Comparison of ENCODE assay signal across 20 cellular contexts in the genomic region with DNA sequence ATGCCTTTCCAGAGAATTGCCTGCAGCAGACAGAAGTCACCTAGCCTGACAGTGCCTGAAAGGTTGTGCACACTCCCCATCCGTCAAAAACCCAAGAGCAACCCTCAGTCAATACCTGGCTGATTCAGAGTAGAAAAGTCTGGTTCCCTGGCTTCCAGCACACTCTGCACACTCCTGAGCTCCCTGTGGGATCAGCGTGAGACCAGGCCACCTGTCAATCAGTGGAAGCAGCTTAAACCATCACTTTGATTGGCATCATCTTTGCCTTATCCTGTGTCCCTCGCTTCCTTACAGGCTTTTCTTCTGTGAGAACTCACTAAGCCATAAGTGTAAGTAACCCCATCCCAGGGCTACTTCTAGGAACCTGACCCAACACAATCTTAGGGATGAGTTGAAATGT.
DNase-seq lines count a peak whose midpoint lies in the region; ATAC-seq and TF ChIP-seq lines count a peak whose summit lies in the region.
"Had no signal": no experiment of that assay in that cellular context is flagged by ENCODE, and none has a peak within 500 bp of the region (broad histone marks: within the 10 kb centered on the region; RNA-seq: fewer than 3 reads in every experiment).

No MANE protein-coding gene starts in this region.

- H4K20me1 ChIP-seq in neural progenitor cell (ENCODE audit: low read depth): no peaks in the 10 kb centered on the region
- H4K20me1 ChIP-seq in OCI-LY7 (ENCODE audit: insufficient read depth, low read length): no peaks in the 10 kb centered on the region
- H4K20me1 ChIP-seq: BLaER1 treated with 17β-estradiol and CSF1 and Interleukin-3, amounts not matched to agents 10 nM and 100 nM had no signal

- no peaks in the 10 kb centered on the region for H3K9me3 Mint-ChIP-seq in neural progenitor cell
- H3K9me3 Mint-ChIP-seq: CD4-positive, alpha-beta T cell; CD8-positive, alpha-beta T cell had no signal

- no peaks in the 10 kb centered on the region for H3K9me2 ChIP-seq in OCI-LY7 (ENCODE audit: insufficient read depth, low read length)

- H3K4me2 ChIP-seq in neural progenitor cell (no peak overlapping the region), OCI-LY7 (ENCODE audit: low read length) (no peak overlapping the region)
- H3K4me2 ChIP-seq: A549; BLaER1 treated with 17β-estradiol and CSF1 and Interleukin-3, amounts not matched to agents 10 nM and 100 nM had no signal

- H3K27ac Mint-ChIP-seq in neural progenitor cell: peak overlapping the region; percentile 76
- H3K27ac Mint-ChIP-seq: B cell; CD4-positive, alpha-beta T cell; CD8-positive, alpha-beta T cell had no signal

- no peaks in the 10 kb centered on the region for H3K36me3 Mint-ChIP-seq in neural progenitor cell
- H3K36me3 Mint-ChIP-seq: CD8-positive, alpha-beta T cell had no signal

- no peaks in the 10 kb centered on the region for H3K9me3 ChIP-seq in WERI-Rb-1 (ENCODE audit: severe bottlenecking)
- no peaks in the 10 kb centered on the region for H3K9me3 ChIP-seq in neural progenitor cell (ENCODE audit: low read depth)
- H3K9me3 ChIP-seq in OCI-LY7 (ENCODE audit: low read length): no peaks in the 10 kb centered on the region
- H3K9me3 ChIP-seq: A549, Caco-2 had no signal

- ATAC-seq in GM19452 (IDR thresholded peaks at IDR 0.05; ENCODE audit: unreplicated experiment): no peak
- ATAC-seq: A549; CD8-positive, alpha-beta T cell had no signal

- CTCF ChIA-PET in OCI-LY7 (lab: Charles Lee; ENCODE audit: unreplicated experiment): no interaction called here

- H3K27ac ChIP-seq in WERI-Rb-1 (peak overlapping the region; percentile 4), neural progenitor cell (no peak overlapping the region), OCI-LY7 (ENCODE audit: low read depth, low read length, poor library complexity, severe bottlenecking) (no peak overlapping the region)
- H3K27ac ChIP-seq: 22Rv1; A549; BLaER1 treated with 17β-estradiol and CSF1 and Interleukin-3, amounts not matched to agents 10 nM and 100 nM; C4-2B had no signal

- H3K27me3 Mint-ChIP-seq in neural progenitor cell (ENCODE audit: insufficient read depth, low read depth): no peaks in the 10 kb centered on the region
- H3K27me3 Mint-ChIP-seq: B cell had no signal

- H2AFZ ChIP-seq in neural progenitor cell (replicated peaks) (no peak overlapping the region), OCI-LY7 (ENCODE audit: low read length) (no peak overlapping the region)

- TF ChIP-seq CTCF in WERI-Rb-1 (IDR thresholded peaks at IDR 0.05; ENCODE audit: low read depth, low read length): no peak
- TF ChIP-seq CTCF in neural progenitor cell (IDR thresholded peaks at IDR 0.05): no peak
- TF ChIP-seq CTCF in OCI-LY7 (conservative IDR thresholded peaks at IDR 0.05; ENCODE audit: low read length): no peak

- H3K4me1 ChIP-seq in neural progenitor cell (peaks cover 19% of the 10 kb centered on the region), OCI-LY7 (ENCODE audit: insufficient read depth, low read length, poor library complexity, severe bottlenecking) (no peaks in the 10 kb centered on the region)
- H3K4me1 ChIP-seq: A549, Caco-2 had no signal

- no peak overlapping the region for H3K4me3 Mint-ChIP-seq in neural progenitor cell
- H3K4me3 Mint-ChIP-seq: B cell; CD4-positive, alpha-beta T cell; CD8-positive, alpha-beta T cell had no signal

- H3K27me3 ChIP-seq in WERI-Rb-1 (ENCODE audit: insufficient read depth, low read depth, severe bottlenecking): no peaks in the 10 kb centered on the region
- H3K27me3 ChIP-seq in neural progenitor cell: no peaks in the 10 kb centered on the region
- H3K27me3 ChIP-seq: BLaER1 treated with 17β-estradiol and CSF1 and Interleukin-3, amounts not matched to agents 10 nM and 100 nM had no signal

- H3K79me2 ChIP-seq in neural progenitor cell (ENCODE audit: low read depth): no peaks in the 10 kb centered on the region
- no peaks in the 10 kb centered on the region for H3K79me2 ChIP-seq in OCI-LY7 (ENCODE audit: insufficient read depth, low read depth, low read length)

- H3F3A ChIP-seq in neural progenitor cell (ENCODE audit: low read depth): peaks cover 6% of the 10 kb centered on the region

- H3K36me3 ChIP-seq in WERI-Rb-1 (no peaks in the 10 kb centered on the region; the same call in 1 of the 2 replicates), neural progenitor cell (no peaks in the 10 kb centered on the region), OCI-LY7 (ENCODE audit: insufficient read depth, low read length) (no peaks in the 10 kb centered on the region)
- H3K36me3 ChIP-seq: BLaER1 treated with 17β-estradiol and CSF1 and Interleukin-3, amounts not matched to agents 10 nM and 100 nM had no signal

- POLR2A ChIA-PET in OCI-LY7 (lab: Charles Lee): no interaction called here

- no TSS peak for BruUV-seq in OCI-LY7 (replicated peaks; lab: Mats Ljungman, UMichigan)

- intact Hi-C loops in OCI-LY7 (cut with micrococcal nuclease; ENCODE audit: unreplicated experiment): no loop called here

- H3K9ac ChIP-seq in neural progenitor cell: no peak overlapping the region
- H3K9ac ChIP-seq: BLaER1 treated with 17β-estradiol and CSF1 and Interleukin-3, amounts not matched to agents 10 nM and 100 nM had no signal

- H3K4me3 ChIP-seq in WERI-Rb-1 (ENCODE audit: low read depth, low read length) (no peak overlapping the region), neural progenitor cell (no peak overlapping the region), OCI-LY7 (ENCODE audit: low read depth, low read length, poor library complexity, severe bottlenecking) (no peak overlapping the region)
- H3K4me3 ChIP-seq: A549; BLaER1 treated with 17β-estradiol and CSF1 and Interleukin-3, amounts not matched to agents 10 nM and 100 nM had no signal

- peak; percentile 37 for DNase-seq in NCI-H2171 treated with DMSO at 0.1 percent for 48 hours (lab: John Stamatoyannopoulos, UW)
- no peak for DNase-seq in NCI-H2171 (lab: John Stamatoyannopoulos, UW)
- peak; percentile 96 for DNase-seq in NCI-H82 (lab: John Stamatoyannopoulos, UW)
- DNase-seq in WERI-Rb-1: peak; percentile 91
- DNase-seq in neural progenitor cell (ENCODE audit: low spot score): no peak
- no peak for DNase-seq in OCI-LY7 (ENCODE audit: low spot score)
- DNase-seq in stimulated activated CD4-positive, alpha-beta T cell treated with anti-CD3 and anti-CD28 coated beads, Interleukin-12 subunit alpha, Interleukin-12 subunit beta, amount 100 ng/mL, for 4 hours: no peak
- DNase-seq: AML-193; Caco-2; Calu3; CD4-positive, alpha-beta T cell; CD8-positive, alpha-beta T cell; DMS79 treated with DMSO at 0.1 percent for 48 hours; GF-D8 had no signal

- H3K4me1 Mint-ChIP-seq in neural progenitor cell: peaks cover 27% of the 10 kb centered on the region
- H3K4me1 Mint-ChIP-seq: B cell had no signal

Comparison
In these comparisons a context has a peak if more than half of its experiments do, and no peak if none do; other contexts are left out.
1. DNase-seq: peak in NCI-H2171 treated with DMSO at 0.1 percent for 48 hours (single experiment), NCI-H82 (single experiment) and WERI-Rb-1 (single experiment); none in NCI-H2171 (single experiment), neural progenitor cell (single experiment), OCI-LY7 (single experiment) and stimulated activated CD4-positive, alpha-beta T cell treated with anti-CD3 and anti-CD28 coated beads, Interleukin-12 subunit alpha, Interleukin-12 subunit beta, amount 100 ng/mL, for 4 hours (single experiment).